ENCODE assay signal across 21 cellular contexts in the genomic region with DNA sequence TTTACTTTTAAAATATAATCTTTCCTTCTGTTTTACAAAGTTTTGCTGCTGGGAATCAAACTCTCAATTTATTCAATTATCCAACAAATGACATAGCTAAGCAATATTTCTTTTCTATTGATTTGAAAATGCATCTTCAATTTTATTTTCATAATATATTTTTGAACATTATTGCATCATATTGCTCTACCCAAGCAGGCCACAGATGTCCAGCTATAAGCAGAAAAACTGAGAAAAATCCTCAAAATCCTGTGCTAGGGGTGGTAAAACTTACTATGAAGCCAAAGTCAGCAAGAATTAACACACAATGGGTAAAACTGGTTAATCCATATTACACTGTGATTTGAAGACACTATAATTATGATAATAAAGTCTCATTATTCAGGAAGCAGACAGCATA. TPM values are rescaled to one million over a fixed set of nuclear protein-coding genes. Genes with fewer than 3 reads are reported as not detected.
DNase-seq lines count a peak whose midpoint lies in the region; ATAC-seq and TF ChIP-seq lines count a peak whose summit lies in the region.
"Had no signal": no experiment of that assay in that cellular context is flagged by ENCODE, and none has a peak within 500 bp of the region (broad histone marks: within the 10 kb centered on the region; RNA-seq: fewer than 3 reads in every experiment).

No MANE protein-coding gene starts in this region.

- H3K4me3 ChIP-seq in GM12864 (ENCODE audit: low read depth, low read length) (peak overlapping the region; percentile 82), SU-DHL-6 (ENCODE audit: insufficient read depth, low read length, poor library complexity, severe bottlenecking) (peak overlapping the region; percentile 39), lower lobe of right lung (no peak overlapping the region)
- H3K4me3 ChIP-seq: HAP-1, hepatocyte had no signal

- peaks cover 62% of the 10 kb centered on the region for H3K36me3 Mint-ChIP-seq in activated naive CD4-positive, alpha-beta T cell treated with anti-CD3 and anti-CD28 coated beads for 36 hours (ENCODE audit: low read depth)
- H3K36me3 Mint-ChIP-seq in activated naive CD4-positive, alpha-beta T cell treated with anti-CD3 and anti-CD28 coated beads, Interleukin-2, amount 50 U/mL, for 72 hours = peaks cover 18 to 68% of the 10 kb centered on the region in 2 donors
- H3K36me3 Mint-ChIP-seq in naive thymus-derived CD8-positive, alpha-beta T cell = peaks cover 5 to 21% (median 17%) of the 10 kb centered on the region in 3 donors

- TF ChIP-seq CTCF in GM12864 (IDR thresholded peaks at IDR 0.05; ENCODE audit: low read depth, low read length, missing control alignments) (no peak), SU-DHL-6 (IDR thresholded peaks at IDR 0.05; ENCODE audit: insufficient read depth, low read length, poor library complexity, severe bottlenecking) (no peak), lower lobe of right lung (IDR thresholded peaks at IDR 0.05) (no peak)

- H2AFZ ChIP-seq in SU-DHL-6 (ENCODE audit: low read depth, low read length, severe bottlenecking) = no peak overlapping the region
- H2AFZ ChIP-seq: hepatocyte had no signal

- CTCF ChIA-PET in activated naive CD4-positive, alpha-beta T cell treated with anti-CD3 and anti-CD28 coated beads for 36 hours (lab: Charles Lee) = interaction anchor here (0.6 to 2.4 kb wide), 5 partner anchors 10 to 248 kb away, joined by 3 to 7 read pairs (median 4); no protein-coding TSS in a partner anchor

- peak overlapping the region; percentile 79 for H3K4me2 ChIP-seq in SU-DHL-6 (ENCODE audit: low read depth, low read length, poor library complexity, severe bottlenecking)
- H3K4me2 ChIP-seq: hepatocyte had no signal

- POLR2A ChIA-PET in naive thymus-derived CD8-positive, alpha-beta T cell (lab: Charles Lee) = no interaction called here

- peaks cover 19% of the 10 kb centered on the region; the same call in 1 of the 2 replicates for H3F3A ChIP-seq in SU-DHL-6 (ENCODE audit: insufficient read depth)

- H3K4me3 Mint-ChIP-seq in activated naive CD4-positive, alpha-beta T cell treated with anti-CD3 and anti-CD28 coated beads for 36 hours = no peak overlapping the region
- no peak overlapping the region for H3K4me3 Mint-ChIP-seq in naive thymus-derived CD8-positive, alpha-beta T cell

- H3K27me3 Mint-ChIP-seq in activated naive CD4-positive, alpha-beta T cell treated with anti-CD3 and anti-CD28 coated beads for 36 hours (ENCODE audit: low read depth) = no peaks in the 10 kb centered on the region
- H3K27me3 Mint-ChIP-seq in naive thymus-derived CD8-positive, alpha-beta T cell = no peaks in the 10 kb centered on the region

- peak overlapping the region; percentile 77; the same call in 1 of the 2 replicates for H3K27ac ChIP-seq in SU-DHL-6 (ENCODE audit: low read depth, low read length)
- no peak overlapping the region for H3K27ac ChIP-seq in lower lobe of right lung
- H3K27ac ChIP-seq: C4-2B, foreskin keratinocyte, hepatocyte had no signal

- no peak for ATAC-seq in activated naive CD4-positive, alpha-beta T cell treated with anti-CD3 and anti-CD28 coated beads, Interleukin-2, amount 50 U/mL, for 72 hours
- ATAC-seq in naive thymus-derived CD8-positive, alpha-beta T cell = no peak
- ATAC-seq in GM19455 (IDR thresholded peaks at IDR 0.05; ENCODE audit: unreplicated experiment) = no peak
- no peak for ATAC-seq in lower lobe of right lung

- peak overlapping the region; percentile 5 for H3K27ac Mint-ChIP-seq in activated naive CD4-positive, alpha-beta T cell treated with anti-CD3 and anti-CD28 coated beads for 36 hours
- H3K27ac Mint-ChIP-seq in activated naive CD4-positive, alpha-beta T cell treated with anti-CD3 and anti-CD28 coated beads, Interleukin-2, amount 50 U/mL, for 72 hours = no peak overlapping the region
- peak overlapping the region in 6 of 10 donors; percentile 16 to 73 (median 42) for H3K27ac Mint-ChIP-seq in naive thymus-derived CD8-positive, alpha-beta T cell

- H3K9ac ChIP-seq in SU-DHL-6 (ENCODE audit: low read length) = peak overlapping the region; percentile 41

- H3K79me2 ChIP-seq in SU-DHL-6 (ENCODE audit: insufficient read depth, low read length) = peaks cover 92% of the 10 kb centered on the region

- H3K4me1 Mint-ChIP-seq in activated naive CD4-positive, alpha-beta T cell treated with anti-CD3 and anti-CD28 coated beads for 36 hours (ENCODE audit: low read depth) = peaks cover 70% of the 10 kb centered on the region
- peaks cover 16 to 73% (median 57%) of the 10 kb centered on the region in 4 donors for H3K4me1 Mint-ChIP-seq in naive thymus-derived CD8-positive, alpha-beta T cell

- peaks cover 7% of the 10 kb centered on the region for H3K9me3 Mint-ChIP-seq in activated naive CD4-positive, alpha-beta T cell treated with anti-CD3 and anti-CD28 coated beads for 36 hours
- H3K9me3 Mint-ChIP-seq in activated naive CD4-positive, alpha-beta T cell treated with anti-CD3 and anti-CD28 coated beads, Interleukin-2, amount 50 U/mL, for 72 hours = no peaks in the 10 kb centered on the region
- peaks cover 0 to 10% (median 0%) of the 10 kb centered on the region in 9 donors for H3K9me3 Mint-ChIP-seq in naive thymus-derived CD8-positive, alpha-beta T cell

- no peaks in the 10 kb centered on the region for H3K9me3 ChIP-seq in SU-DHL-6 (ENCODE audit: insufficient read depth, low read length)
- no peaks in the 10 kb centered on the region for H3K9me3 ChIP-seq in lower lobe of right lung
- H3K9me3 ChIP-seq: HAP-1 had no signal

- H3K27me3 ChIP-seq in SU-DHL-6 (ENCODE audit: low read length) (no peaks in the 10 kb centered on the region), lower lobe of right lung (ENCODE audit: low read depth) (no peaks in the 10 kb centered on the region)
- H3K27me3 ChIP-seq: foreskin keratinocyte, hepatocyte had no signal

- intact Hi-C loops in activated naive CD4-positive, alpha-beta T cell treated with anti-CD3 and anti-CD28 coated beads for 36 hours (cut with micrococcal nuclease) = loop anchor here (10.0 kb wide), 1 partner anchor 1484 kb away; the partner anchor contains the start of gene CAMK2D
- intact Hi-C loops in lower lobe of right lung (cut with DNase I) = no loop called here

- H3K9me2 ChIP-seq in SU-DHL-6 (replicated peaks; ENCODE audit: insufficient read depth, low read length) = no peaks in the 10 kb centered on the region

- H4K20me1 ChIP-seq in SU-DHL-6 (ENCODE audit: low read depth, low read length) = peaks cover 4% of the 10 kb centered on the region; the same call in 1 of the 2 replicates

- peaks cover 28% of the 10 kb centered on the region for H3K4me1 ChIP-seq in lower lobe of right lung

- DNase-seq in activated naive CD4-positive, alpha-beta T cell treated with anti-CD3 and anti-CD28 coated beads for 36 hours = no peak
- DNase-seq in activated naive CD4-positive, alpha-beta T cell treated with anti-CD3 and anti-CD28 coated beads, Interleukin-2, amount 50 U/mL, for 72 hours (ENCODE audit: low spot score in 2 of 2) = no peak
- DNase-seq in GM12864 (ENCODE audit: low read depth) (no peak), lower lobe of right lung (no peak), CD1c-positive myeloid dendritic cell (ENCODE audit: extremely low spot score) (no peak)
- no peak for DNase-seq in naive thymus-derived CD8-positive, alpha-beta T cell
- DNase-seq: activated CD4-positive, alpha-beta T cell treated with anti-CD3 and anti-CD28 coated beads for 48 hours; activated gamma-delta T cell treated with Interleukin-2 at 50 U/mL for 16 hours; anterior cingulate cortex; caudate nucleus; NCI-H1436; NCI-H2171; OCI-M1; stimulated activated CD4-positive, alpha-beta T cell treated with anti-CD3 and anti-CD28 coated beads, Interleukin-4, amount 100 ng/mL, for 4 hours; substantia nigra had no signal

- H3K36me3 ChIP-seq in SU-DHL-6 (ENCODE audit: low read length) (peaks cover 14% of the 10 kb centered on the region; the same call in 1 of the 2 replicates), lower lobe of right lung (peaks cover 9% of the 10 kb centered on the region)
- H3K36me3 ChIP-seq: HAP-1 had no signal

RNA-seq across cellular contexts. Expression of gene TIFA, which starts 5.0 kb away (rescaled TPM):
- 10 to 100 TPM; 60.4 to 65.4 TPM for total RNA-seq in activated naive CD4-positive, alpha-beta T cell treated with anti-CD3 and anti-CD28 coated beads for 36 hours
- 10 to 100 TPM; 34.3 to 62.9 TPM for total RNA-seq in activated naive CD4-positive, alpha-beta T cell treated with anti-CD3 and anti-CD28 coated beads, Interleukin-2, amount 50 U/mL, for 72 hours
- total RNA-seq in naive thymus-derived CD8-positive, alpha-beta T cell = 10 to 100 TPM; 11.4 to 12.6 TPM
- polyA plus RNA-seq in naive thymus-derived CD8-positive, alpha-beta T cell = 10 to 100 TPM in 2 of 3 donors, 1 to 10 TPM in 1; 9.7 to 15.8 (median 13.7) TPM
- total RNA-seq in lower lobe of right lung = 11.5 TPM

RNA-seq across cellular contexts. Expression of gene ALPK1, which starts 16.5 kb away (rescaled TPM):
- 10 to 100 TPM; 38.8 to 39.9 TPM for total RNA-seq in activated naive CD4-positive, alpha-beta T cell treated with anti-CD3 and anti-CD28 coated beads for 36 hours
- total RNA-seq in activated naive CD4-positive, alpha-beta T cell treated with anti-CD3 and anti-CD28 coated beads, Interleukin-2, amount 50 U/mL, for 72 hours = 10 to 100 TPM; 32.7 to 65.8 TPM
- total RNA-seq in naive thymus-derived CD8-positive, alpha-beta T cell = 10 to 100 TPM; 11.3 to 12.6 TPM
- 1 to 10 TPM; 2.3 to 4.9 (median 3.8) TPM for polyA plus RNA-seq in naive thymus-derived CD8-positive, alpha-beta T cell
- 40.1 TPM for total RNA-seq in lower lobe of right lung

RNA-seq across cellular contexts. Expression of gene AP1AR, which starts 49.1 kb away (rescaled TPM):
- 10 to 100 TPM; 14.7 to 15.2 TPM for total RNA-seq in activated naive CD4-positive, alpha-beta T cell treated with anti-CD3 and anti-CD28 coated beads for 36 hours
- total RNA-seq in activated naive CD4-positive, alpha-beta T cell treated with anti-CD3 and anti-CD28 coated beads, Interleukin-2, amount 50 U/mL, for 72 hours = 10 to 100 TPM; 15.0 to 19.2 TPM
- 10 to 100 TPM; 21.3 to 23.7 TPM for total RNA-seq in naive thymus-derived CD8-positive, alpha-beta T cell
- 10 to 100 TPM; 16.1 to 28.9 (median 16.8) TPM for polyA plus RNA-seq in naive thymus-derived CD8-positive, alpha-beta T cell
- total RNA-seq in lower lobe of right lung = 15.0 TPM

Comparison
In these comparisons a context has a peak if more than half of its experiments do, and no peak if none do; other contexts are left out.
1. H3K27ac Mint-ChIP-seq: peak in activated naive CD4-positive, alpha-beta T cell treated with anti-CD3 and anti-CD28 coated beads for 36 hours (single experiment) and naive thymus-derived CD8-positive, alpha-beta T cell (6 of 10); none in activated naive CD4-positive, alpha-beta T cell treated with anti-CD3 and anti-CD28 coated beads, Interleukin-2, amount 50 U/mL, for 72 hours (0 of 2).